Comparison of ENCODE assay signal across 28 cellular contexts in genomic region chr5:74428275-74428674, GRCh38.
"Had no signal": no experiment of that assay in that cellular context is flagged by ENCODE, and none has a peak within 500 bp of the region (broad histone marks: within the 10 kb centered on the region; RNA-seq: fewer than 3 reads in every experiment).

No MANE protein-coding gene starts in this region.

- H3K4me1 ChIP-seq: ascending aorta, breast epithelium had no signal

- DNase-seq: activated effector memory CD4-positive, alpha-beta T cell treated with anti-CD3 and anti-CD28 coated beads, Interleukin-2, amount 50 U/mL, for 16 hours; activated effector memory CD4-positive, alpha-beta T cell treated with Interleukin-2 at 50 U/mL for 16 hours; activated gamma-delta T cell; activated gamma-delta T cell treated with Interleukin-2 at 50 U/mL for 16 hours; activated naive CD4-positive, alpha-beta T cell; activated naive CD4-positive, alpha-beta T cell treated with anti-CD3 and anti-CD28 coated beads for 36 hours; activated naive CD4-positive, alpha-beta T cell treated with anti-CD3 and anti-CD28 coated beads, Interleukin-2, amount 10 ng/mL, durations not matched to agents 7 days and 5 days; activated naive CD4-positive, alpha-beta T cell treated with anti-CD3 and anti-CD28 coated beads, Interleukin-2, amount 50 U/mL, for 16 hours; activated naive CD4-positive, alpha-beta T cell treated with Interleukin-2 at 50 U/mL for 16 hours; activated naive CD8-positive, alpha-beta T cell treated with anti-CD3 and anti-CD28 coated beads for 36 hours; activated naive CD8-positive, alpha-beta T cell treated with anti-CD3 and anti-CD28 coated beads, Interleukin-2, amount 10 ng/mL, durations not matched to agents 7 days and 5 days; activated naive CD8-positive, alpha-beta T cell treated with anti-CD3 and anti-CD28 coated beads, Interleukin-2, amount 50 U/mL, for 24 hours; activated T-cell treated with anti-CD3 and anti-CD28 coated beads, Interleukin-2, amount 50 U/mL, for 4 hours; activated T-cell treated with anti-CD3 and anti-CD28 coated beads, Interleukin-2, amount 50 U/mL, for 48 hours; activated T-cell treated with anti-CD3 and anti-CD28 coated beads, Interleukin-2, amount 50 U/mL, for 72 hours; adrenal gland; amniotic stem cell; amygdala; anterior cingulate cortex; aorta; body of pancreas; brain microvascular endothelial cell; caudate nucleus; central memory CD4-positive, alpha-beta T cell; cerebellar nuclear complex had no signal

- H3K36me3 ChIP-seq: adrenal gland, ascending aorta, brain microvascular endothelial cell, breast epithelium, cardiac muscle cell had no signal

- H3K9me3 ChIP-seq: adrenal gland, ascending aorta, body of pancreas, breast epithelium had no signal

- H3K4me3 ChIP-seq: adrenal gland, ascending aorta, body of pancreas, breast epithelium, cardiac muscle cell had no signal

- H3K27ac ChIP-seq: adrenal gland, ascending aorta, body of pancreas, brain microvascular endothelial cell, breast epithelium, cardiac muscle cell had no signal
